Comparison of ENCODE assay signal across 33 cellular contexts in genomic region chr4:77384094-77384493, GRCh38.
"Had no signal": no experiment of that assay in that cellular context is flagged by ENCODE, and none has a peak within 500 bp of the region (broad histone marks: within the 10 kb centered on the region; RNA-seq: fewer than 3 reads in every experiment).

No MANE protein-coding gene starts in this region.

- H3K27me3 ChIP-seq: adrenal gland, ascending aorta, body of pancreas, brain microvascular endothelial cell, breast epithelium had no signal

- H3K36me3 ChIP-seq: adrenal gland, ascending aorta, brain microvascular endothelial cell, breast epithelium, cardiac muscle cell had no signal

- H3K27ac ChIP-seq: adrenal gland, ascending aorta, body of pancreas, brain microvascular endothelial cell, breast epithelium, cardiac muscle cell had no signal

- DNase-seq: activated effector memory CD4-positive, alpha-beta T cell treated with anti-CD3 and anti-CD28 coated beads, Interleukin-2, amount 50 U/mL, for 16 hours; activated effector memory CD4-positive, alpha-beta T cell treated with Interleukin-2 at 50 U/mL for 16 hours; activated gamma-delta T cell; activated gamma-delta T cell treated with Interleukin-2 at 50 U/mL for 16 hours; activated naive CD4-positive, alpha-beta T cell; activated naive CD4-positive, alpha-beta T cell treated with anti-CD3 and anti-CD28 coated beads for 36 hours; activated naive CD4-positive, alpha-beta T cell treated with anti-CD3 and anti-CD28 coated beads, Interleukin-2, amount 10 ng/mL, durations not matched to agents 7 days and 5 days; activated naive CD4-positive, alpha-beta T cell treated with anti-CD3 and anti-CD28 coated beads, Interleukin-2, amount 50 U/mL, for 16 hours; activated naive CD4-positive, alpha-beta T cell treated with Interleukin-2 at 50 U/mL for 16 hours; activated naive CD8-positive, alpha-beta T cell treated with anti-CD3 and anti-CD28 coated beads for 36 hours; activated naive CD8-positive, alpha-beta T cell treated with anti-CD3 and anti-CD28 coated beads, Interleukin-2, amount 10 ng/mL, durations not matched to agents 7 days and 5 days; activated naive CD8-positive, alpha-beta T cell treated with anti-CD3 and anti-CD28 coated beads, Interleukin-2, amount 50 U/mL, for 24 hours; activated T-cell treated with anti-CD3 and anti-CD28 coated beads, Interleukin-2, amount 50 U/mL, for 24 hours; activated T-cell treated with anti-CD3 and anti-CD28 coated beads, Interleukin-2, amount 50 U/mL, for 4 hours; activated T-cell treated with anti-CD3 and anti-CD28 coated beads, Interleukin-2, amount 50 U/mL, for 48 hours; activated T-cell treated with anti-CD3 and anti-CD28 coated beads, Interleukin-2, amount 50 U/mL, for 72 hours; adrenal gland; amniotic stem cell; amygdala; anterior cingulate cortex; aorta; body of pancreas; brain microvascular endothelial cell; caudate nucleus; central memory CD4-positive, alpha-beta T cell; cerebellar nuclear complex had no signal

- FAIRE-seq: astrocyte, bronchial epithelial cell had no signal

- H3K4me3 ChIP-seq: adrenal gland, ascending aorta, body of pancreas, breast epithelium, cardiac muscle cell had no signal

- H3K9me3 ChIP-seq: adrenal gland, ascending aorta, body of pancreas, breast epithelium had no signal

- ATAC-seq: activated naive CD4-positive, alpha-beta T cell treated with anti-CD3 and anti-CD28 coated beads, Interleukin-2, amount 50 U/mL, for 72 hours; activated naive CD8-positive, alpha-beta T cell treated with anti-CD3 and anti-CD28 coated beads, Interleukin-2, amount 50 U/mL, for 24 hours; activated T-cell treated with anti-CD3 and anti-CD28 coated beads, Interleukin-2, amount 50 U/mL, for 4 hours; activated T-cell treated with anti-CD3 and anti-CD28 coated beads, Interleukin-2, amount 50 U/mL, for 72 hours; activated T-helper 17 cell treated with anti-CD3 and anti-CD28 coated beads, Interleukin-2, amount 50 U/mL, for 72 hours; body of pancreas had no signal

- H3K4me1 ChIP-seq: adrenal gland, ascending aorta, body of pancreas, breast epithelium had no signal
